Comparison of ENCODE assay signal across 24 cellular contexts in genomic region chr2:240877460-240878340, GRCh38. TPM values are rescaled to one million over a fixed set of nuclear protein-coding genes. Genes with fewer than 3 reads are reported as not detected.
DNase-seq lines count a peak whose midpoint lies in the region; ATAC-seq and TF ChIP-seq lines count a peak whose summit lies in the region.
"Had no signal": no experiment of that assay in that cellular context is flagged by ENCODE, and none has a peak within 500 bp of the region (broad histone marks: within the 10 kb centered on the region; RNA-seq: fewer than 3 reads in every experiment).

No MANE protein-coding gene starts in this region.

- H3K9me3 ChIP-seq in SK-N-SH (no peaks in the 10 kb centered on the region), osteoblast (ENCODE audit: low read depth, low read length) (no peaks in the 10 kb centered on the region)

- H4K20me1 ChIP-seq in SK-N-SH (ENCODE audit: insufficient read depth) (no peaks in the 10 kb centered on the region), osteoblast (ENCODE audit: insufficient read depth, low read length) (no peaks in the 10 kb centered on the region)

- H3K36me3 ChIP-seq in SK-N-SH (replicated peaks in 1 of 2; ENCODE audit: control insufficient read depth in 1 of 2, insufficient read depth in 2 of 2, low read length in 1 of 2) (no peaks in the 10 kb centered on the region), H7 (replicated peaks; ENCODE audit: control insufficient read depth, insufficient read depth, low read length) (no peaks in the 10 kb centered on the region), osteoblast (ENCODE audit: insufficient read depth, low read length) (no peaks in the 10 kb centered on the region)

- WGBS in SK-N-SH (ENCODE audit: low lambda C conversion rate) = 69% methylated on average over 13 of the region's 40 CpGs

- no peaks in the 10 kb centered on the region for H3K79me2 ChIP-seq in SK-N-SH (ENCODE audit: insufficient read depth)
- H3K79me2 ChIP-seq in osteoblast (ENCODE audit: insufficient read depth, low read length) = no peaks in the 10 kb centered on the region

- H3K27me3 ChIP-seq in SK-N-SH (ENCODE audit: insufficient read depth) (no peaks in the 10 kb centered on the region), H7 (ENCODE audit: control insufficient read depth, insufficient read depth, low read length) (no peaks in the 10 kb centered on the region), osteoblast (ENCODE audit: insufficient read depth, low read length) (peaks cover 10% of the 10 kb centered on the region)

- H2AFZ ChIP-seq in SK-N-SH (ENCODE audit: low read depth) = no peak overlapping the region
- H2AFZ ChIP-seq in osteoblast (ENCODE audit: low read length) = no peak overlapping the region

- no peak overlapping the region for H3K9ac ChIP-seq in SK-N-SH

- TF ChIP-seq EP300 in SK-N-SH (IDR thresholded peaks at IDR 0.05; ENCODE audit: borderline replicate concordance in 1 of 2, low read depth in 1 of 2, low read length in 1 of 2) = no peak

- POLR2A ChIA-PET in SK-N-SH (lab: Yijun Ruan, JAX) = no interaction called here

- H3K27ac ChIP-seq in SK-N-SH (ENCODE audit: low read depth in 2 of 2, low read length in 1 of 2) (no peak overlapping the region), osteoblast (ENCODE audit: low read depth, low read length) (no peak overlapping the region)
- H3K27ac ChIP-seq: 22Rv1 had no signal

- H3K4me1 ChIP-seq in SK-N-SH (ENCODE audit: control insufficient read depth in 1 of 2, insufficient read depth in 2 of 2, low read depth in 1 of 2, low read length in 1 of 2) (peaks cover 0 to 8% of the 10 kb centered on the region in 2 experiments; a peak in 1 of 4 replicates), osteoblast (ENCODE audit: insufficient read depth, low read length) (no peaks in the 10 kb centered on the region)

- no peaks in the 10 kb centered on the region for H3K9me2 ChIP-seq in SK-N-SH

- TF ChIP-seq CTCF in SK-N-SH (IDR thresholded peaks at IDR 0.05) (no peak), osteoblast (IDR thresholded peaks at IDR 0.05; ENCODE audit: extremely low read depth, low read depth, low read length) (no peak), GM10266 (IDR thresholded peaks at IDR 0.05; ENCODE audit: control insufficient read depth, insufficient read depth, low read depth, missing control alignments) (no peak)

- H3F3A ChIP-seq in SK-N-SH (replicated peaks; ENCODE audit: insufficient read depth) = no peaks in the 10 kb centered on the region

- CTCF ChIA-PET in SK-N-SH (lab: Yijun Ruan, JAX) = interaction anchor here (0.9 to 2.5 kb wide), 3 partner anchors 25 to 37 kb away, joined by 4 to 9 read pairs (median 6); no protein-coding TSS in a partner anchor

- H3K4me3 ChIP-seq in SK-N-SH (ENCODE audit: low read depth in 2 of 2, low read length in 1 of 2) = no peak overlapping the region
- H3K4me3 ChIP-seq in H7 (ENCODE audit: insufficient read depth, low read depth, low read length) = no peak overlapping the region
- no peak overlapping the region for H3K4me3 ChIP-seq in osteoblast (ENCODE audit: insufficient read depth, low read length)
- H3K4me3 ChIP-seq: GM12878 had no signal

- no peak for TF ChIP-seq RAD21 in SK-N-SH (IDR thresholded peaks at IDR 0.05; ENCODE audit: low read length)

- no peak overlapping the region for H3K4me2 ChIP-seq in SK-N-SH
- H3K4me2 ChIP-seq in osteoblast (ENCODE audit: insufficient read depth, low read length) = no peak overlapping the region

- ATAC-seq in SK-N-SH treated with all-trans-retinoic acid at 6 μM for 48 hours = no peak
- ATAC-seq: GM12878 had no signal

- peak; percentile 48 for DNase-seq in SK-N-SH
- peak; percentile 64 for DNase-seq in H7
- peak; percentile 15 for DNase-seq in iPS-NIHi11 (ENCODE audit: low spot score)
- DNase-seq in osteoblast (ENCODE audit: insufficient read length, low spot score, missing footprints) = peak; percentile 76
- DNase-seq in GM10266 (ENCODE audit: extremely low spot score) = no peak
- no peak for DNase-seq in occipital lobe (lab: John Stamatoyannopoulos, UW)
- no peak for DNase-seq in NCI-H2196 treated with DMSO at 0.1 percent for 48 hours (lab: John Stamatoyannopoulos, UW; ENCODE audit: unreplicated experiment)
- DNase-seq: DND-41; H9; IMR-90; Karpas-422; MM.1S; NCI-H1105; NCI-H1694; NCI-H2107; NCI-H526 treated with DMSO at 0.1 percent for 48 hours; NK-92 treated with Interleukin-12 subunit alpha and Interleukin-12 subunit beta, amount 100 ng/mL, for 24 hours; OCI-M1; RPMI8226 had no signal

TF ChIP-seq in SK-N-SH, 30 proteins besides CTCF, POLR2A, EP300 and RAD21 (continues in another document):
- TF ChIP-seq TCF12 (IDR thresholded peaks at IDR 0.05) = no peak
- TF ChIP-seq GATA2 (CRISPR knock-in tag; IDR thresholded peaks at IDR 0.05) = no peak
- no peak for TF ChIP-seq JUND (IDR thresholded peaks at IDR 0.05)
- TF ChIP-seq, protein P1, sequence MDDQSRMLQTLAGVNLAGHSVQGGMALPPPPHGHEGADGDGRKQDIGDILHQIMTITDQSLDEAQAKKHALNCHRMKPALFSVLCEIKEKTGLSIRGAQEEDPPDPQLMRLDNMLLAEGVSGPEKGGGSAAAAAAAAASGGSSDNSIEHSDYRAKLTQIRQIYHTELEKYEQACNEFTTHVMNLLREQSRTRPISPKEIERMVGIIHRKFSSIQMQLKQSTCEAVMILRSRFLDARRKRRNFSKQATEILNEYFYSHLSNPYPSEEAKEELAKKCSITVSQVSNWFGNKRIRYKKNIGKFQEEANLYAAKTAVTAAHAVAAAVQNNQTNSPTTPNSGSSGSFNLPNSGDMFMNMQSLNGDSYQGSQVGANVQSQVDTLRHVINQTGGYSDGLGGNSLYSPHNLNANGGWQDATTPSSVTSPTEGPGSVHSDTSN (IDR thresholded peaks at IDR 0.05) = no peak
- TF ChIP-seq EZH2phosphoT487 (IDR thresholded peaks at IDR 0.05; ENCODE audit: borderline replicate concordance, low read depth) = no peak
- TF ChIP-seq, protein P2, sequence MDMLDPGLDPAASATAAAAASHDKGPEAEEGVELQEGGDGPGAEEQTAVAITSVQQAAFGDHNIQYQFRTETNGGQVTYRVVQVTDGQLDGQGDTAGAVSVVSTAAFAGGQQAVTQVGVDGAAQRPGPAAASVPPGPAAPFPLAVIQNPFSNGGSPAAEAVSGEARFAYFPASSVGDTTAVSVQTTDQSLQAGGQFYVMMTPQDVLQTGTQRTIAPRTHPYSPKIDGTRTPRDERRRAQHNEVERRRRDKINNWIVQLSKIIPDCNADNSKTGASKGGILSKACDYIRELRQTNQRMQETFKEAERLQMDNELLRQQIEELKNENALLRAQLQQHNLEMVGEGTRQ (IDR thresholded peaks at IDR 0.05; ENCODE audit: borderline replicate concordance, low read depth, low read length) = no peak
- no peak for TF ChIP-seq RXRA (IDR thresholded peaks at IDR 0.05; ENCODE audit: borderline replicate concordance, low read depth)
- no peak for TF ChIP-seq NFIC (IDR thresholded peaks at IDR 0.05; ENCODE audit: borderline replicate concordance)

TF ChIP-seq in SK-N-SH treated with all-trans-retinoic acid at 6 μM for 48 hours, 23 proteins besides CTCF, POLR2A, EP300 and RAD21 (continues in another document):
- TF ChIP-seq ESRRG (CRISPR knock-in tag; IDR thresholded peaks at IDR 0.05) (no peak), TCF4 (CRISPR knock-in tag; IDR thresholded peaks at IDR 0.05; ENCODE audit: borderline replicate concordance) (no peak), SNAI2 (CRISPR knock-in tag; IDR thresholded peaks at IDR 0.05) (no peak), TSHZ2 (CRISPR knock-in tag; IDR thresholded peaks at IDR 0.05) (no peak)

RNA-seq across cellular contexts. Expression of gene AGXT, which starts 9.1 kb away (rescaled TPM):
- polyA plus RNA-seq in SK-N-SH (2012; rRNA removed) = not detected in 2 replicates
- not detected in 2 replicates for polyA plus RNA-seq in SK-N-SH (2012; cell fraction: cytosol; rRNA removed)
- not detected in 2 replicates for polyA plus RNA-seq in SK-N-SH (2012; cell fraction: nucleus; rRNA removed)
- total RNA-seq in H7 (2014; rRNA removed; shearing (Covaris generic)) = not detected in 2 replicates
- total RNA-seq in osteoblast (not detected in 2 replicates), occipital lobe (not detected)
- total RNA-seq: H9, IMR-90 had no signal
- polyA plus RNA-seq: BJ, GM12878, IMR-90 had no signal

RNA-seq across cellular contexts. Expression of gene MAB21L4, which starts 18.3 kb away (rescaled TPM):
- polyA plus RNA-seq in SK-N-SH (2012; rRNA removed) = not detected in 2 replicates
- not detected in 2 replicates for polyA plus RNA-seq in SK-N-SH (2012; cell fraction: cytosol; rRNA removed)
- polyA plus RNA-seq in SK-N-SH (2012; cell fraction: nucleus; rRNA removed) = not detected in 2 replicates
- total RNA-seq in H7 (2014; rRNA removed; shearing (Covaris generic)) = not detected in 2 replicates
- total RNA-seq in osteoblast (not detected in 2 replicates), occipital lobe (not detected)
- total RNA-seq: GM12878, IMR-90 had no signal
- polyA plus RNA-seq: BJ, IMR-90 had no signal

RNA-seq across cellular contexts. Expression of gene CROCC2, which starts 28.4 kb away (rescaled TPM):
- polyA plus RNA-seq in SK-N-SH (2012; rRNA removed) = not detected in 2 replicates
- not detected in 2 replicates for polyA plus RNA-seq in SK-N-SH (2012; cell fraction: cytosol; rRNA removed)
- polyA plus RNA-seq in SK-N-SH (2012; cell fraction: nucleus; rRNA removed) = 0.01 and 0.06 TPM in 2 replicates
- 0.38 TPM in 1 of 2 replicates, not detected in the other for total RNA-seq in H7 (2014; rRNA removed; shearing (Covaris generic))
- total RNA-seq in osteoblast = under 0.01 TPM in 2 replicates
- total RNA-seq in occipital lobe = under 0.01 TPM
- total RNA-seq: GM12878, H9, HT-29, IMR-90 had no signal
- polyA plus RNA-seq: BJ, GM12878, IMR-90 had no signal

RNA-seq across cellular contexts. Expression of gene KIF1A, which starts 57.7 kb away (rescaled TPM):
- 0.21 and 0.32 TPM in 2 replicates for polyA plus RNA-seq in SK-N-SH (2012; rRNA removed)
- 0.32 and 0.37 TPM in 2 replicates for polyA plus RNA-seq in SK-N-SH (2012; cell fraction: cytosol; rRNA removed)
- 0.56 and 1.3 TPM in 2 replicates for polyA plus RNA-seq in SK-N-SH (2012; cell fraction: nucleus; rRNA removed)
- 46.8 and 51.6 TPM in 2 replicates for total RNA-seq in H7 (2014; rRNA removed; shearing (Covaris generic))
- total RNA-seq in osteoblast (under 0.01 TPM in 1 of 2 replicates, not detected in the other), occipital lobe (219 TPM)
- total RNA-seq: HT-29 had no signal
- polyA plus RNA-seq: IMR-90 had no signal

Comparison
In these comparisons a context has a peak if more than half of its experiments do, and no peak if none do; other contexts are left out.
1. DNase-seq: peak in SK-N-SH (single experiment), H7 (single experiment), iPS-NIHi11 (single experiment) and osteoblast (single experiment); none in GM10266 (single experiment), occipital lobe (single experiment) and NCI-H2196 treated with DMSO at 0.1 percent for 48 hours (single experiment).